In genomic region chr2:3959372-3959771, GRCh38 we compare ENCODE assay signal across 9 cellular contexts.
DNase-seq lines count a peak whose midpoint lies in the region; TF ChIP-seq lines count a peak whose summit lies in the region.
"Had no signal": no experiment of that assay in that cellular context is flagged by ENCODE, and none has a peak within 500 bp of the region (broad histone marks: within the 10 kb centered on the region; RNA-seq: fewer than 3 reads in every experiment).

No MANE protein-coding gene starts in this region.

- H3K4me3 ChIP-seq in HL-60 (replicated peaks; ENCODE audit: insufficient read depth, low read length) (no peak overlapping the region), fibroblast of mammary gland (ENCODE audit: control insufficient read depth, low read depth, low read length) (no peak overlapping the region), retinal pigment epithelial cell (ENCODE audit: low read length) (no peak overlapping the region)
- no peak overlapping the region for H3K4me3 ChIP-seq in CD8-positive, alpha-beta memory T cell (ENCODE audit: low read length)
- H3K4me3 ChIP-seq: SJSA1 had no signal

- POLR2A ChIA-PET in CD8-positive, alpha-beta memory T cell (lab: Charles Lee): no interaction called here

- peaks cover 0 to 2% (median 0%) of the 10 kb centered on the region in 5 donors for H3K9me3 Mint-ChIP-seq in CD8-positive, alpha-beta memory T cell

- TF ChIP-seq CTCF in HL-60 (IDR thresholded peaks at IDR 0.05; ENCODE audit: insufficient read depth, low read length) (peak; percentile 30), fibroblast of mammary gland (conservative IDR thresholded peaks at IDR 0.05; ENCODE audit: control insufficient read depth, insufficient read depth, low read depth, low read length) (peak; percentile 73), retinal pigment epithelial cell (conservative IDR thresholded peaks at IDR 0.05; ENCODE audit: low read depth, low read length) (peak; percentile 76)

- H3K4me1 Mint-ChIP-seq in CD8-positive, alpha-beta memory T cell: no peaks in the 10 kb centered on the region

- H3K4me3 Mint-ChIP-seq in CD8-positive, alpha-beta memory T cell: no peak overlapping the region

- H3K27me3 ChIP-seq in HL-60 (ENCODE audit: insufficient read depth, poor library complexity, severe bottlenecking): no peaks in the 10 kb centered on the region
- H3K27me3 ChIP-seq in CD8-positive, alpha-beta memory T cell (ENCODE audit: insufficient read depth, low read length, poor library complexity, severe bottlenecking): no peaks in the 10 kb centered on the region
- H3K27me3 ChIP-seq: SJSA1 had no signal

- no peak overlapping the region for H3K27ac ChIP-seq in HL-60 (replicated peaks)
- H3K27ac ChIP-seq in CD8-positive, alpha-beta memory T cell (ENCODE audit: low read depth, low read length): no peak overlapping the region
- H3K27ac ChIP-seq: SJSA1 had no signal

- no peak overlapping the region for H3K27ac Mint-ChIP-seq in CD8-positive, alpha-beta memory T cell

- no peaks in the 10 kb centered on the region for H3K9me3 ChIP-seq in CD8-positive, alpha-beta memory T cell (ENCODE audit: low read length)
- H3K9me3 ChIP-seq: SJSA1 had no signal

- no peaks in the 10 kb centered on the region for H3K27me3 Mint-ChIP-seq in CD8-positive, alpha-beta memory T cell

- H3K36me3 ChIP-seq in CD8-positive, alpha-beta memory T cell (ENCODE audit: insufficient read depth, low read length): no peaks in the 10 kb centered on the region
- H3K36me3 ChIP-seq: SJSA1 had no signal

- CTCF ChIA-PET in CD8-positive, alpha-beta memory T cell (lab: Charles Lee): no interaction called here

- H3K36me3 Mint-ChIP-seq in CD8-positive, alpha-beta memory T cell: no peaks in the 10 kb centered on the region

- DNase-seq in DMS53 (lab: John Stamatoyannopoulos, UW) (peak; percentile 75), HL-60 (ENCODE audit: low read depth in 1 of 2, low spot score in 1 of 2) (peak in 1 of 2 experiments; percentile 0), OCI-M1 (lab: John Stamatoyannopoulos, UW) (peak; percentile 53), fibroblast of mammary gland (ENCODE audit: low read depth) (peak; percentile 28), retinal pigment epithelial cell (ENCODE audit: low read depth) (peak; percentile 2), OCI-M2 (lab: John Stamatoyannopoulos, UW; ENCODE audit: unreplicated experiment) (no peak)
- DNase-seq in activated naive CD4-positive, alpha-beta T cell (lab: John Stamatoyannopoulos, UW): no peak
- no peak for DNase-seq in CD8-positive, alpha-beta memory T cell

- no peaks in the 10 kb centered on the region for H3K4me1 ChIP-seq in CD8-positive, alpha-beta memory T cell (ENCODE audit: insufficient read depth, low read length)
- H3K4me1 ChIP-seq: SJSA1 had no signal

Comparison
In these comparisons a context has a peak if more than half of its experiments do, and no peak if none do; other contexts are left out.
1. DNase-seq: peak in DMS53 (single experiment), OCI-M1 (single experiment), fibroblast of mammary gland (single experiment) and retinal pigment epithelial cell (single experiment); none in activated naive CD4-positive, alpha-beta T cell (0 of 4), OCI-M2 (single experiment) and CD8-positive, alpha-beta memory T cell (0 of 5).
2. Peak in every context shown above with its lines, with median percentiles within 50 percentile points of each other: CTCF ChIP-seq.